10 cellular contexts compared by ENCODE assay signal in the genomic region with DNA sequence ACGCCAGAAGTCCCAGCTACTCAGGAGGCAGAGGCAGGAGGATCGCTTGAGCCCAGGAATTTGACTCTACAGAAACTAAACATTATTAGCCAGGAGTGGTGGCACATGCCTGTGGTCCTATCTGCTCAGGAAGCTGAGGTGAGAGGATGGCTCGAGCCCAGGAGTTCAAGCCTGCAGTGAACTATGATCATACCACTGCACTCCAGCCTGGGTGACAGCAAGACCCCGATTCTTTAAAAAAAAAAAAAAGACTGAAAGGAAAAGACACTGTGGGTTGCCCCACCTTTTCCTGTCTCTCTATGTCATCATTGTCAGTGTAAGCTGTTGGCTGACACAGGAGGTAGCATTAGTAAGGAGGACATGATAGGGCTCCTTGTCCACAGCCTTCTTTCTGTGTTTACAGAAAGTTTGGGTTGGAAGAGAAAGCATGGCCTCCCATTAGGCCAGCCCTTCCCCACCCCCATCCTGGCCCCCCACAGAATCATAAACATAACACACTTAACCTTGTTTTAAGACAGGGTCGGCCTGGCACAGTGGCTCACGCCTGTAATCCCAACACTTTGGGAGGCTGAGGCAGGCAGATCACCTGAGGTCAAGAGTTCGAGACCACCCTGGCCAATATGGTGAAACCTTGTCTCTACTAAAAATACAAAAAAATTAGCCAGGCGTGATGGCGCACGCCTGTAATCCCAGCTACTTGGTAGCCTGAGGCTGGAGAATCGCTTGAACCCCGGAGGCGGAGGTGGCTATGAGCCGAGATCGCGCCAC. TPM values are rescaled to one million over a fixed set of nuclear protein-coding genes. Genes with fewer than 3 reads are reported as not detected.
DNase-seq lines count a peak whose midpoint lies in the region; ATAC-seq, FAIRE-seq and TF ChIP-seq lines count a peak whose summit lies in the region.
"Had no signal": no experiment of that assay in that cellular context is flagged by ENCODE, and none has a peak within 500 bp of the region (broad histone marks: within the 10 kb centered on the region; RNA-seq: fewer than 3 reads in every experiment).

No MANE protein-coding gene starts in this region.

- H3K27ac ChIP-seq in HepG2 (ENCODE audit: extremely low read length, insufficient read depth, low read length): no peak overlapping the region
- no peak overlapping the region for H3K27ac ChIP-seq in right lobe of liver
- peak overlapping the region; percentile 33; the same call in 1 of the 2 replicates for H3K27ac ChIP-seq in SU-DHL-6 (ENCODE audit: low read depth, low read length)
- H3K27ac ChIP-seq in colonic mucosa: peak overlapping the region; percentile 17
- H3K27ac ChIP-seq in thymus (ENCODE audit: low read depth): peak overlapping the region; percentile 46
- H3K27ac ChIP-seq: foreskin keratinocyte, psoas muscle had no signal

- TF ChIP-seq CTCF in HepG2 (CRISPR knock-in tag; IDR thresholded peaks at IDR 0.05) (no peak), right lobe of liver (IDR thresholded peaks at IDR 0.05) (no peak), SU-DHL-6 (IDR thresholded peaks at IDR 0.05; ENCODE audit: insufficient read depth, low read length, poor library complexity, severe bottlenecking) (no peak), colonic mucosa (IDR thresholded peaks at IDR 0.05) (no peak), omental fat pad (IDR thresholded peaks at IDR 0.05) (no peak)

- FAIRE-seq in HepG2 (lab: Jason Lieb, UNC): peak; percentile 32

- H3K27me3 ChIP-seq in HepG2 (ENCODE audit: control insufficient read depth in 1 of 2, insufficient read depth in 2 of 2, low read length in 2 of 2) (no peaks in the 10 kb centered on the region; a peak in 1 of 5 replicates), right lobe of liver (no peaks in the 10 kb centered on the region), SU-DHL-6 (ENCODE audit: low read length) (no peaks in the 10 kb centered on the region), colonic mucosa (no peaks in the 10 kb centered on the region), thymus (ENCODE audit: control insufficient read depth, insufficient read depth) (no peaks in the 10 kb centered on the region)
- H3K27me3 ChIP-seq: foreskin keratinocyte had no signal

- no TSS peak for BruUV-seq in HepG2 (replicated peaks; lab: Mats Ljungman, UMichigan)

- H3K9ac ChIP-seq in HepG2 (ENCODE audit: insufficient read depth, low read depth, low read length) (no peak overlapping the region; the same call in 1 of the 2 replicates), SU-DHL-6 (ENCODE audit: low read length) (no peak overlapping the region), colonic mucosa (ENCODE audit: low read depth in 2 of 2, low read length in 2 of 2) (no peak overlapping the region)

- POLR2A ChIA-PET in HepG2 (lab: Yijun Ruan, JAX): interaction anchor here (0.6 to 1.2 kb wide), 2 partner anchors 11 to 44 kb away, joined by 3 read pairs; no protein-coding TSS in a partner anchor

- TF ChIP-seq RAD21 in HepG2 (CRISPR knock-in tag; IDR thresholded peaks at IDR 0.05): no peak

- no peak for TF ChIP-seq POLR2A in HepG2 (IDR thresholded peaks at IDR 0.05; ENCODE audit: insufficient read depth in 1 of 2, low read depth in 2 of 2, low read length in 2 of 2)
- TF ChIP-seq POLR2A in right lobe of liver (IDR thresholded peaks at IDR 0.05): no peak

- TF ChIP-seq EP300 in HepG2 (IDR thresholded peaks at IDR 0.05; ENCODE audit: low read depth in 2 of 2, low read length in 2 of 2): no peak
- TF ChIP-seq EP300 in HepG2 (CRISPR knock-in tag; IDR thresholded peaks at IDR 0.05; ENCODE audit: borderline replicate concordance): no peak

- ATAC-seq in HepG2 (peak; percentile 51; the same call in 2 of the 3 replicates), right lobe of liver (no peak), omental fat pad (ENCODE audit: low FRiP score) (no peak)
- ATAC-seq: foreskin keratinocyte, psoas muscle had no signal

- H3K9me2 ChIP-seq in SU-DHL-6 (replicated peaks; ENCODE audit: insufficient read depth, low read length): no peaks in the 10 kb centered on the region

- H3K79me2 ChIP-seq in HepG2 (ENCODE audit: insufficient read depth, low read length): no peaks in the 10 kb centered on the region
- no peaks in the 10 kb centered on the region for H3K79me2 ChIP-seq in SU-DHL-6 (ENCODE audit: insufficient read depth, low read length)

- H3K4me2 ChIP-seq in HepG2 (ENCODE audit: low read depth, low read length) (peak overlapping the region; percentile 57), SU-DHL-6 (ENCODE audit: low read depth, low read length, poor library complexity, severe bottlenecking) (no peak overlapping the region)

- CTCF ChIA-PET in HepG2 (lab: Yijun Ruan, JAX; ENCODE audit: low intra/inter-chr PET ratio, low total read pairs): no interaction called here

- H3F3A ChIP-seq in SU-DHL-6 (ENCODE audit: insufficient read depth): no peaks in the 10 kb centered on the region

- in situ Hi-C loops in HepG2 (cut with HindIII; ENCODE audit: extremely low pct_ligation_motif_present, low pct_unique_long_range_greater_than_20kb): no loop called here

- H3K4me1 ChIP-seq in HepG2 (ENCODE audit: insufficient read depth, low read length) (peaks cover 20% of the 10 kb centered on the region), right lobe of liver (no peaks in the 10 kb centered on the region), colonic mucosa (no peaks in the 10 kb centered on the region), thymus (ENCODE audit: control insufficient read depth, insufficient read depth, low read length) (peaks cover 32% of the 10 kb centered on the region)
- H3K4me1 ChIP-seq: foreskin keratinocyte, psoas muscle had no signal

- intact Hi-C loops in HepG2 (cut with micrococcal nuclease; ENCODE audit: unreplicated experiment): no loop called here
- intact Hi-C loops in right lobe of liver (cut with DNase I): no loop called here
- intact Hi-C loops in colonic mucosa (cut with DNase I): no loop called here

- peak overlapping the region; percentile 46 for H2AFZ ChIP-seq in HepG2 (ENCODE audit: low read length)
- peak overlapping the region; percentile 79 for H2AFZ ChIP-seq in SU-DHL-6 (ENCODE audit: low read depth, low read length, severe bottlenecking)

- no peak for DNase-seq in HepG2 (ENCODE audit: low spot score)
- no peak for DNase-seq in right lobe of liver
- no peak for DNase-seq in colonic mucosa
- no peak for DNase-seq in DMS53 (lab: John Stamatoyannopoulos, UW)
- DNase-seq in NCI-H1105 (lab: John Stamatoyannopoulos, UW): no peak
- DNase-seq in omental fat pad (ENCODE audit: low spot score): no peak
- DNase-seq: foreskin keratinocyte, psoas muscle had no signal

- no peaks in the 10 kb centered on the region for H4K20me1 ChIP-seq in HepG2 (ENCODE audit: insufficient read depth, low read length)
- H4K20me1 ChIP-seq in SU-DHL-6 (ENCODE audit: low read depth, low read length): no peaks in the 10 kb centered on the region

- H3K4me3 ChIP-seq in HepG2 (replicated peaks in 1 of 3; ENCODE audit: insufficient read depth in 1 of 3, low read depth in 2 of 3, low read length in 3 of 3) (peak overlapping the region in 1 of 3 experiments; percentile 10; a peak in 1 of 6 replicates), right lobe of liver (no peak overlapping the region), SU-DHL-6 (ENCODE audit: insufficient read depth, low read length, poor library complexity, severe bottlenecking) (no peak overlapping the region), colonic mucosa (no peak overlapping the region), thymus (ENCODE audit: low read length) (no peak overlapping the region)
- H3K4me3 ChIP-seq: psoas muscle had no signal

- 64% methylated on average over 16 of the region's 16 CpGs for WGBS in HepG2 (ENCODE audit: low lambda C conversion rate)
- WGBS in right lobe of liver (ENCODE audit: insufficient coverage, low coverage, low lambda C conversion rate, missing lambda C conversion rate): 74% methylated on average over 10 of the region's 16 CpGs
- 89% methylated on average over 16 of the region's 16 CpGs for WGBS in thymus

- H3K36me3 ChIP-seq in HepG2 (replicated peaks in 1 of 2; ENCODE audit: control insufficient read depth in 1 of 2, insufficient read depth in 2 of 2, low read length in 2 of 2) (no peaks in the 10 kb centered on the region), right lobe of liver (no peaks in the 10 kb centered on the region), SU-DHL-6 (ENCODE audit: low read length) (no peaks in the 10 kb centered on the region), colonic mucosa (no peaks in the 10 kb centered on the region), thymus (ENCODE audit: control insufficient read depth, insufficient read depth) (no peaks in the 10 kb centered on the region)

- H3K9me3 ChIP-seq in HepG2 (ENCODE audit: low read length): no peaks in the 10 kb centered on the region
- H3K9me3 ChIP-seq in right lobe of liver: no peaks in the 10 kb centered on the region
- H3K9me3 ChIP-seq in SU-DHL-6 (ENCODE audit: insufficient read depth, low read length): no peaks in the 10 kb centered on the region
- H3K9me3 ChIP-seq in colonic mucosa: no peaks in the 10 kb centered on the region
- no peaks in the 10 kb centered on the region for H3K9me3 ChIP-seq in thymus (ENCODE audit: control insufficient read depth)
- H3K9me3 ChIP-seq: psoas muscle had no signal

RNA-seq across cellular contexts. Expression of a gene that starts 20.6 kb away (rescaled TPM):
- total RNA-seq in HepG2 (2016; rRNA removed; fragmentation: Illumina TruSeq; extraction: Trizol) (13.3 and 13.6 TPM in 2 replicates), right lobe of liver (1 to 10 TPM; 1.2 to 3.1 (median 2.1) TPM), colonic mucosa (10 to 100 TPM; 12.6 to 15.1 TPM), omental fat pad (10 to 100 TPM in 1 of 4 donors, 1 to 10 TPM in 3; 2.9 to 10.1 (median 4.1) TPM)
- total RNA-seq in HepG2 (2016; cell fraction: cytosol; rRNA removed; fragmentation: Illumina TruSeq; extraction: Trizol; ENCODE audit: low read depth): 11.1 and 12.8 TPM in 2 replicates
- total RNA-seq in HepG2 (2016; cell fraction: insoluble cytoplasmic fraction; rRNA removed; fragmentation: Illumina TruSeq; extraction: Trizol): 12.7 and 13.1 TPM in 2 replicates
- 11.4 and 12.2 TPM in 2 replicates for total RNA-seq in HepG2 (2016; cell fraction: membrane; rRNA removed; fragmentation: Illumina TruSeq; extraction: Trizol)
- 6.8 and 7.8 TPM in 2 replicates for total RNA-seq in HepG2 (2016; cell fraction: nucleus; rRNA removed; fragmentation: Illumina TruSeq; extraction: Trizol)
- polyA plus RNA-seq in HepG2 (2011; rRNA removed) (10.9 and 12.2 TPM in 2 replicates), thymus (21.2 TPM)
- polyA plus RNA-seq in HepG2 (2011; cell fraction: cytosol; rRNA removed): 7.5 and 10.9 TPM in 2 replicates
- 5.9 and 6.3 TPM in 2 replicates for polyA plus RNA-seq in HepG2 (2011; cell fraction: nucleus; rRNA removed)
- polyA plus RNA-seq in HepG2 (2012): 8.9 and 12.1 TPM in 2 replicates
- polyA plus RNA-seq in HepG2 (2016; cell fraction: cytosol; fragmentation: Illumina TruSeq; extraction: Trizol; ENCODE audit: low read depth): 5.1 and 5.8 TPM in 2 replicates
- 11.8 and 14.0 TPM in 2 replicates for polyA plus RNA-seq in HepG2 (2016; cell fraction: insoluble cytoplasmic fraction; fragmentation: Illumina TruSeq; extraction: Trizol; ENCODE audit: low read depth)
- 9.8 and 11.1 TPM in 2 replicates for polyA plus RNA-seq in HepG2 (2016; cell fraction: membrane; fragmentation: Illumina TruSeq; extraction: Trizol; ENCODE audit: low read depth)
- polyA plus RNA-seq in HepG2 (2016; cell fraction: nucleus; fragmentation: Illumina TruSeq; extraction: Trizol; ENCODE audit: insufficient read depth, low read depth): 11.0 and 12.1 TPM in 2 replicates
- 5.6 and 20.2 TPM in 2 replicates for polyA minus RNA-seq in HepG2 (2011; rRNA and poly(A)+ RNA removed; ENCODE audit: low replicate concordance)
- 12.3 and 12.5 TPM in 2 replicates for polyA minus RNA-seq in HepG2 (2011; cell fraction: cytosol; rRNA and poly(A)+ RNA removed)
- polyA minus RNA-seq in HepG2 (2011; cell fraction: nucleus; rRNA and poly(A)+ RNA removed): 4.2 and 8.7 TPM in 2 replicates

Comparison
In these comparisons a context has a peak if more than half of its experiments do, and no peak if none do; other contexts are left out.
1. H3K27ac ChIP-seq: peak in SU-DHL-6 (single experiment), colonic mucosa (single experiment) and thymus (single experiment); none in HepG2 (single experiment) and right lobe of liver (0 of 3).